In the genomic region with DNA sequence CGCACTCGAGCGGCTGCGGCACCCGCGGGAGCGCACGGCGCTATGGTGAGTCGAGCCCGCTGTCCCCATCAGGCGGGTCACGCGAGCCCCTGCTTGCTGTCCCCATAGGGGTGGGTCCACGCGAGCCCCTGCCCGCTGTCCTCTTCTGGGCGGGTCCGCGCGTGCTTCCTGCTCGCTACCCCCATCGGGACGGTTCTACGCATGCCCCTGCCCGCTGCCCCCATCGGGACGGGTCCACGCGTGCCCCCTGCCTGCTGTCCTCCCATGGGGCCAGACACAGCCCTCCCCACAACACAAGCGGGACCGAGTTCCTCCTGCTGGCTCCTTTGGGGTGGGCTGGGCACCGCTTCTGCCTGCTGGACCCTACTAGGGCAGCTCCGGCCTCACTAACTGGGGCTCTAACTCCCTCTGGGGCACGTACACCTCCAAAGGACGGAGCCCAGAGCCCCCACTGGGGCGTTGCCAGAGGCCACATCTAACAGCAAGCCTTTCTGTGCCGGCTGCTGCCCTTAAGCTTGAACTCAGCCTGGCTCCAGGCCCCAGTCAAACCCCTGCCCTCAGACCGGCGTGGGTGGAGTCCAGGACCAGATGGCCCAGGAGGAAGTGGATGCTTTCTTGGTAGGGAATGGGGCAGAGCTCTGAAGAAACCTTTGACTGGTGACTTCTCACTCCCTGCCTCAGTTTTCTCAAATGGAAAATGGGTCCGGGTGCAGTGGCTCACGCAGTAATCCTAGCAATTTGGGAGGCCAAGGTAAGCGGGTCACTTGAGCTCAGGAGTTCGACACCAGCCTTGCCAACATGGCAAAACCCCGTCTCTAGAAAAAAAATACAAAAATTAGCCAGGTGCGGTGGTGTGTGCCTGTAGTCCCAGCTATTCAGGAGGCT, we compare ENCODE assay signal across 8 cellular contexts. TPM values are rescaled to one million over a fixed set of nuclear protein-coding genes. Genes with fewer than 3 reads are reported as not detected.
DNase-seq lines count a peak whose midpoint lies in the region; ATAC-seq and TF ChIP-seq lines count a peak whose summit lies in the region.

No MANE protein-coding gene starts in this region.

- H3K9me3 Mint-ChIP-seq in Calu3 (ENCODE audit: low read depth, unreplicated experiment), result no peaks in the 10 kb centered on the region

- TSS peak; percentile 69 for BruUV-seq in Calu3 (replicated peaks; lab: Mats Ljungman, UMichigan)

- TF ChIP-seq RAD21 in SK-N-SH (IDR thresholded peaks at IDR 0.05; ENCODE audit: low read length), result peak; percentile 4; the same call in 1 of the 2 replicates

- peaks cover 21% of the 10 kb centered on the region for H3K36me3 Mint-ChIP-seq in Calu3 (ENCODE audit: insufficient read depth, unreplicated experiment)

- no peaks in the 10 kb centered on the region for H3K9me2 ChIP-seq in SK-N-SH

- H3K4me3 ChIP-seq in SK-N-SH (ENCODE audit: low read depth in 2 of 2, low read length in 1 of 2) (peak overlapping the region; percentile 76 to 93), choroid plexus epithelial cell (ENCODE audit: low read depth, low read length) (peak overlapping the region; percentile 96), left lung (peak overlapping the region; percentile 94 to 99)

- peaks cover 0 to 7% of the 10 kb centered on the region in 2 experiments; a peak in 2 of 4 replicates for H3K4me1 ChIP-seq in SK-N-SH (ENCODE audit: control insufficient read depth in 1 of 2, insufficient read depth in 2 of 2, low read depth in 1 of 2, low read length in 1 of 2)
- peaks cover 8 to 63% of the 10 kb centered on the region in 2 donors for H3K4me1 ChIP-seq in left lung

- peak overlapping the region; percentile 98 for H3K4me2 ChIP-seq in SK-N-SH

- H3K27me3 ChIP-seq in SK-N-SH (ENCODE audit: insufficient read depth), result no peaks in the 10 kb centered on the region
- H3K27me3 ChIP-seq in left lung, result no peaks in the 10 kb centered on the region

- peak overlapping the region; percentile 81 for H3K4me3 Mint-ChIP-seq in Calu3 (ENCODE audit: low read depth, unreplicated experiment)

- no peaks in the 10 kb centered on the region for H3K27me3 Mint-ChIP-seq in Calu3 (ENCODE audit: unreplicated experiment)

- H4K20me1 ChIP-seq in SK-N-SH (ENCODE audit: insufficient read depth), result no peaks in the 10 kb centered on the region

- peak; percentile 29 for ATAC-seq in GM19397 (IDR thresholded peaks at IDR 0.05; ENCODE audit: unreplicated experiment)
- ATAC-seq in HG03460 (IDR thresholded peaks at IDR 0.05; ENCODE audit: unreplicated experiment), result peak; percentile 37
- peak; percentile 65 for ATAC-seq in left lung

- H2AFZ ChIP-seq in SK-N-SH (ENCODE audit: low read depth), result peak overlapping the region; percentile 86; the same call in 1 of the 2 replicates

- no peak overlapping the region for H3K27ac Mint-ChIP-seq in Calu3 (ENCODE audit: unreplicated experiment)

- H3K27ac ChIP-seq in SK-N-SH (ENCODE audit: low read depth in 2 of 2, low read length in 1 of 2) (peak overlapping the region; percentile 35 to 67; a peak in 3 of 4 replicates), left lung (peak overlapping the region; percentile 78 to 91)

- intact Hi-C loops in Calu3 (cut with micrococcal nuclease; ENCODE audit: unreplicated experiment) (no loop called here), left lung (cut with DNase I) (no loop called here)

- POLR2A ChIA-PET in SK-N-SH (lab: Yijun Ruan, JAX), result no interaction called here

- TF ChIP-seq EP300 in SK-N-SH (IDR thresholded peaks at IDR 0.05; ENCODE audit: borderline replicate concordance in 1 of 2, low read depth in 1 of 2, low read length in 1 of 2), result no peak

- H3K36me3 ChIP-seq in SK-N-SH (replicated peaks in 1 of 2; ENCODE audit: control insufficient read depth in 1 of 2, insufficient read depth in 2 of 2, low read length in 1 of 2) (peaks cover 5 to 14% of the 10 kb centered on the region in 2 experiments), left lung (peaks cover 0 to 34% of the 10 kb centered on the region in 2 donors)

- peaks cover 6% of the 10 kb centered on the region for H3F3A ChIP-seq in SK-N-SH (replicated peaks; ENCODE audit: insufficient read depth)

- TF ChIP-seq CTCF in Calu3 (IDR thresholded peaks at IDR 0.05; ENCODE audit: unreplicated experiment) (no peak), SK-N-SH (IDR thresholded peaks at IDR 0.05) (peak; percentile 14; the same call in 1 of the 2 replicates), choroid plexus epithelial cell (conservative IDR thresholded peaks at IDR 0.05; ENCODE audit: low read depth, low read length) (no peak), left lung (IDR thresholded peaks at IDR 0.05) (no peak)

- DNase-seq in Calu3 (peak; percentile 52), SK-N-SH (peak; percentile 74), choroid plexus epithelial cell (ENCODE audit: low read depth) (peak; percentile 65), left lung (peak; percentile 84 to 92), NCI-H2107 (lab: John Stamatoyannopoulos, UW) (no peak)
- DNase-seq in stimulated activated CD4-positive, alpha-beta T cell treated with anti-CD3 and anti-CD28 coated beads, Interleukin-2, amount 100 ng/mL, for 24 hours, result peak; percentile 48 to 59

- H3K9me3 ChIP-seq in SK-N-SH (no peaks in the 10 kb centered on the region), left lung (no peaks in the 10 kb centered on the region)

- peaks cover 20% of the 10 kb centered on the region for H3K79me2 ChIP-seq in SK-N-SH (ENCODE audit: insufficient read depth)

- CTCF ChIA-PET in Calu3 (lab: Charles Lee) (interaction anchor here (0.7 to 1.0 kb wide), 2 partner anchors 135 to 210 kb away, joined by 3 read pairs; no protein-coding TSS in a partner anchor), SK-N-SH (lab: Yijun Ruan, JAX) (interaction anchor here (0.6 to 2.4 kb wide), 6 partner anchors 17 to 1124 kb away, joined by 3 to 14 read pairs (median 4); no protein-coding TSS in a partner anchor)

- H3K9ac ChIP-seq in SK-N-SH, result peak overlapping the region; percentile 78

- H3K4me1 Mint-ChIP-seq in Calu3 (ENCODE audit: low read depth, unreplicated experiment), result no peaks in the 10 kb centered on the region

- 11% methylated on average over 24 of the region's 46 CpGs for WGBS in SK-N-SH (ENCODE audit: low lambda C conversion rate)

TF ChIP-seq in SK-N-SH, 30 proteins besides CTCF, POLR2A, EP300 and RAD21:
- TF ChIP-seq NRF1 (IDR thresholded peaks at IDR 0.05; ENCODE audit: low read depth, low read length) (peak; percentile 41), NFIC (IDR thresholded peaks at IDR 0.05; ENCODE audit: borderline replicate concordance) (no peak), TCF12 (IDR thresholded peaks at IDR 0.05) (0 out of 2 replicates have a peak, but pooled peaks have one; percentile 18), POLR2AphosphoS5 (IDR thresholded peaks at IDR 0.05; ENCODE audit: low read depth, low read length) (no peak), MXI1 (IDR thresholded peaks at IDR 0.05; ENCODE audit: low read depth, low read length) (peak; percentile 57)

RNA-seq across cellular contexts. Expression of gene COLGALT1, which starts 0.7 kb away (rescaled TPM):
- total RNA-seq in Calu3 (2022), result 69.8 and 79.1 TPM in 2 replicates
- polyA plus RNA-seq in SK-N-SH (2012; rRNA removed), result 75.9 and 83.8 TPM in 2 replicates
- polyA plus RNA-seq in SK-N-SH (2012; cell fraction: cytosol; rRNA removed), result 37.6 and 48.9 TPM in 2 replicates
- 80.5 and 108 TPM in 2 replicates for polyA plus RNA-seq in SK-N-SH (2012; cell fraction: nucleus; rRNA removed)
- 100 to 1,000 TPM; 107 to 170 TPM for total RNA-seq in left lung

RNA-seq across cellular contexts. Expression of gene PGLS, which starts 44.7 kb away (rescaled TPM):
- total RNA-seq in Calu3 (2022) (75.5 and 78.1 TPM in 2 replicates), left lung (10 to 100 TPM; 78.2 to 85.4 TPM)
- 59.9 and 73.3 TPM in 2 replicates for polyA plus RNA-seq in SK-N-SH (2012; rRNA removed)
- 28.3 and 43.7 TPM in 2 replicates for polyA plus RNA-seq in SK-N-SH (2012; cell fraction: cytosol; rRNA removed)
- 75.1 and 114 TPM in 2 replicates for polyA plus RNA-seq in SK-N-SH (2012; cell fraction: nucleus; rRNA removed)
